ENCODE assay signal across 1 cellular context in genomic region chr6:67956352-67956751, GRCh38.
TF ChIP-seq lines count a peak whose summit lies in the region.

No MANE protein-coding gene starts in this region.

TF ChIP-seq in K562, 482 proteins besides CTCF, POLR2A, EP300 and RAD21 (continued from another document):
- peak; percentile 80 for TF ChIP-seq ZNF280A (IDR thresholded peaks at IDR 0.05; ENCODE audit: low read depth, partially characterized antibody)
- peak; percentile 84 for TF ChIP-seq CBX1 (IDR thresholded peaks at IDR 0.05; ENCODE audit: low read depth)
- no peak for TF ChIP-seq POLR2H (tag; IDR thresholded peaks at IDR 0.05; ENCODE audit: low read depth)
- no peak for TF ChIP-seq SPI1 (IDR thresholded peaks at IDR 0.05; ENCODE audit: borderline replicate concordance, low read depth, low read length)
- TF ChIP-seq NCOA2 (IDR thresholded peaks at IDR 0.05; ENCODE audit: partially characterized antibody in 2 of 2): no peak
- TF ChIP-seq ARHGAP35 (IDR thresholded peaks at IDR 0.05; ENCODE audit: partially characterized antibody): no peak
- TF ChIP-seq EWSR1 (IDR thresholded peaks at IDR 0.05; ENCODE audit: borderline replicate concordance, low read depth, partially characterized antibody): no peak
- no peak for TF ChIP-seq FOXP1 (CRISPR knock-in tag; IDR thresholded peaks at IDR 0.05)
